9 cellular contexts compared by ENCODE assay signal in genomic region chr12:77724367-77724957, GRCh38.
DNase-seq lines count a peak whose midpoint lies in the region; ATAC-seq and TF ChIP-seq lines count a peak whose summit lies in the region.
"Had no signal": no experiment of that assay in that cellular context is flagged by ENCODE, and none has a peak within 500 bp of the region (broad histone marks: within the 10 kb centered on the region; RNA-seq: fewer than 3 reads in every experiment).

No MANE protein-coding gene starts in this region.

- TF ChIP-seq CTCF in GM12865 (IDR thresholded peaks at IDR 0.05; ENCODE audit: insufficient read depth, low read depth, low read length, missing control alignments), result peak; percentile 69
- peak; percentile 50 for TF ChIP-seq CTCF in mesothelial cell of epicardium (IDR thresholded peaks at IDR 0.05; ENCODE audit: unreplicated experiment)

- H3K4me3 ChIP-seq in GM12865 (ENCODE audit: low read depth, low read length), result no peak overlapping the region

- peaks cover 2% of the 10 kb centered on the region for H3K27me3 Mint-ChIP-seq in mesothelial cell of epicardium (ENCODE audit: low read depth)

- no peaks in the 10 kb centered on the region for H3K36me3 Mint-ChIP-seq in mesothelial cell of epicardium
- no peaks in the 10 kb centered on the region for H3K36me3 Mint-ChIP-seq in activated naive CD4-positive, alpha-beta T cell treated with anti-CD3 and anti-CD28 coated beads, Interleukin-2, amount 50 U/mL, for 72 hours

- peak; percentile 47 for ATAC-seq in HG03139 (IDR thresholded peaks at IDR 0.05; ENCODE audit: unreplicated experiment)
- ATAC-seq in activated naive CD4-positive, alpha-beta T cell treated with anti-CD3 and anti-CD28 coated beads, Interleukin-2, amount 50 U/mL, for 72 hours, result no peak

- H3K27ac Mint-ChIP-seq in mesothelial cell of epicardium, result no peak overlapping the region
- H3K27ac Mint-ChIP-seq in activated naive CD4-positive, alpha-beta T cell treated with anti-CD3 and anti-CD28 coated beads, Interleukin-2, amount 50 U/mL, for 72 hours, result no peak overlapping the region
- H3K27ac Mint-ChIP-seq: T-helper 1 cell treated with Interleukin-12 subunit alpha and Interleukin-12 subunit beta and Interleukin-4 antibody, amounts not matched to agents 30 μg/mL and 1 μg/mL, for 36 hours had no signal

- peaks cover 3% of the 10 kb centered on the region for H3K9me3 Mint-ChIP-seq in mesothelial cell of epicardium
- peaks cover 14 to 15% of the 10 kb centered on the region in 2 donors for H3K9me3 Mint-ChIP-seq in activated naive CD4-positive, alpha-beta T cell treated with anti-CD3 and anti-CD28 coated beads, Interleukin-2, amount 50 U/mL, for 72 hours
- H3K9me3 Mint-ChIP-seq: T-helper 1 cell treated with Interleukin-12 subunit alpha and Interleukin-12 subunit beta and Interleukin-4 antibody, amounts not matched to agents 30 μg/mL and 1 μg/mL, for 36 hours had no signal

- DNase-seq in GM12865 (ENCODE audit: low read depth) (peak; percentile 55), NCI-H526 treated with DMSO at 0.1 percent for 48 hours (lab: John Stamatoyannopoulos, UW) (peak; percentile 53), dermis blood vessel endothelial cell (peak; percentile 69), mesothelial cell of epicardium (ENCODE audit: low spot score in 2 of 2, unreplicated experiment in 2 of 2) (no peak), activated gamma-delta T cell (lab: John Stamatoyannopoulos, UW) (no peak), NCI-H524 treated with DMSO at 0.1 percent for 48 hours (lab: John Stamatoyannopoulos, UW) (no peak)
- no peak for DNase-seq in activated naive CD4-positive, alpha-beta T cell treated with anti-CD3 and anti-CD28 coated beads, Interleukin-2, amount 50 U/mL, for 72 hours (ENCODE audit: low spot score in 2 of 2)

- peaks cover 40% of the 10 kb centered on the region for H3K4me1 Mint-ChIP-seq in mesothelial cell of epicardium

- H3K4me3 Mint-ChIP-seq in mesothelial cell of epicardium, result no peak overlapping the region
- H3K4me3 Mint-ChIP-seq: T-helper 1 cell treated with Interleukin-12 subunit alpha and Interleukin-12 subunit beta and Interleukin-4 antibody, amounts not matched to agents 30 μg/mL and 1 μg/mL, for 36 hours had no signal

Comparison
In these comparisons a context has a peak if more than half of its experiments do, and no peak if none do; other contexts are left out.
1. DNase-seq: peak in GM12865 (single experiment), NCI-H526 treated with DMSO at 0.1 percent for 48 hours (single experiment) and dermis blood vessel endothelial cell (single experiment); none in mesothelial cell of epicardium (0 of 2), activated gamma-delta T cell (single experiment), NCI-H524 treated with DMSO at 0.1 percent for 48 hours (single experiment) and activated naive CD4-positive, alpha-beta T cell treated with anti-CD3 and anti-CD28 coated beads, Interleukin-2, amount 50 U/mL, for 72 hours (0 of 2).